ENCODE assay signal across 17 cellular contexts in genomic region chr2:216557820-216558219, GRCh38.
"Had no signal": no experiment of that assay in that cellular context is flagged by ENCODE, and none has a peak within 500 bp of the region (broad histone marks: within the 10 kb centered on the region; RNA-seq: fewer than 3 reads in every experiment).

No MANE protein-coding gene starts in this region.

- ATAC-seq: left colon, mucosa of descending colon, natural killer cell had no signal

- H3K27me3 ChIP-seq: dorsolateral prefrontal cortex, esophagus squamous epithelium, heart left ventricle, ovary, testis had no signal

- H3K4me3 Mint-ChIP-seq: activated naive CD8-positive, alpha-beta T cell; natural killer cell; stimulated activated naive CD8-positive, alpha-beta T cell treated with anti-CD3 and anti-CD28 coated beads, Interleukin-15, Interleukin-2, amounts not matched to agents 100 ng/mL and 50 ng/mL, for 24 hours; T-helper 1 cell treated with Interleukin-12 subunit alpha and Interleukin-12 subunit beta and Interleukin-4 antibody, amounts not matched to agents 30 μg/mL and 1 μg/mL, for 36 hours had no signal

- H3K27ac Mint-ChIP-seq: activated naive CD8-positive, alpha-beta T cell; natural killer cell; stimulated activated naive CD8-positive, alpha-beta T cell treated with anti-CD3 and anti-CD28 coated beads, Interleukin-15, Interleukin-2, amounts not matched to agents 100 ng/mL and 50 ng/mL, for 24 hours; T-helper 1 cell treated with Interleukin-12 subunit alpha and Interleukin-12 subunit beta and Interleukin-4 antibody, amounts not matched to agents 30 μg/mL and 1 μg/mL, for 36 hours had no signal

- H3K36me3 ChIP-seq: esophagus squamous epithelium, heart left ventricle, ovary had no signal

- H3K9me3 ChIP-seq: esophagus squamous epithelium, heart left ventricle, mucosa of descending colon, ovary, testis had no signal

- H3K4me3 ChIP-seq: dorsolateral prefrontal cortex, esophagus squamous epithelium, heart left ventricle, mucosa of descending colon, ovary, testis had no signal

- H3K36me3 Mint-ChIP-seq: natural killer cell had no signal

- H3K9me3 Mint-ChIP-seq: natural killer cell; stimulated activated naive CD8-positive, alpha-beta T cell treated with anti-CD3 and anti-CD28 coated beads, Interleukin-15, Interleukin-2, amounts not matched to agents 100 ng/mL and 50 ng/mL, for 24 hours; T-helper 1 cell treated with Interleukin-12 subunit alpha and Interleukin-12 subunit beta and Interleukin-4 antibody, amounts not matched to agents 30 μg/mL and 1 μg/mL, for 36 hours had no signal

- DNase-seq: activated CD4-positive, alpha-beta T cell treated with anti-CD3 and anti-CD28 coated beads, Interleukin-2, amount 50 U/mL, for 1 hour; activated CD4-positive, CD25-positive, alpha-beta regulatory T cell; activated T-cell treated with anti-CD3 and anti-CD28 coated beads for 4 hours; dorsolateral prefrontal cortex; esophagus squamous epithelium; foreskin melanocyte; heart left ventricle; left colon; mucosa of descending colon; natural killer cell; ovary; stimulated activated CD4-positive, alpha-beta T cell treated with anti-CD3 and anti-CD28 coated beads, Interleukin-2, amount 100 ng/mL, for 48 hours; stimulated activated CD8-positive, alpha-beta memory T cell treated with anti-CD3 and anti-CD28 coated beads, Interleukin-4, amount 100 ng/mL, for 48 hours; testis had no signal

- H3K27ac ChIP-seq: dorsolateral prefrontal cortex, esophagus squamous epithelium, ovary, testis had no signal
